In genomic region chr20:12699374-12700228, GRCh38 we compare ENCODE assay signal across 14 cellular contexts.
DNase-seq lines count a peak whose midpoint lies in the region; ATAC-seq and TF ChIP-seq lines count a peak whose summit lies in the region.
"Had no signal": no experiment of that assay in that cellular context is flagged by ENCODE, and none has a peak within 500 bp of the region (broad histone marks: within the 10 kb centered on the region; RNA-seq: fewer than 3 reads in every experiment).

No MANE protein-coding gene starts in this region.

- DNase-seq in DMS53 (lab: John Stamatoyannopoulos, UW) (peak; percentile 69), NCI-H146 treated with DMSO at 0.1 percent for 48 hours (lab: John Stamatoyannopoulos, UW; ENCODE audit: unreplicated experiment) (peak; percentile 94), NCI-H82 (lab: John Stamatoyannopoulos, UW) (peak; percentile 64), osteoblast (ENCODE audit: insufficient read length, low spot score, missing footprints) (peak; percentile 29), Right ventricle myocardium superior (no peak), ovary (no peak), RPMI8226 (no peak)
- DNase-seq: activated naive CD4-positive, alpha-beta T cell treated with anti-CD3 and anti-CD28 coated beads, Interleukin-2, amount 10 ng/mL, durations not matched to agents 7 days and 5 days; activated T-cell treated with anti-CD3 and anti-CD28 coated beads, Interleukin-2, amount 50 U/mL, for 48 hours; heart left ventricle; left ventricle myocardium inferior; stimulated activated CD4-positive, alpha-beta T cell treated with anti-CD3 and anti-CD28 coated beads, Interleukin-4, amount 100 ng/mL, for 1 hour; stimulated activated naive CD8-positive, alpha-beta T cell treated with anti-CD3 and anti-CD28 coated beads, Interleukin-15, Interleukin-2, amounts not matched to agents 100 U/mL and 50 U/mL, for 24 hours; tibial artery had no signal

- H3K36me3 ChIP-seq in osteoblast (ENCODE audit: insufficient read depth, low read length) (no peaks in the 10 kb centered on the region), ovary (no peaks in the 10 kb centered on the region)
- H3K36me3 ChIP-seq: heart left ventricle, left ventricle myocardium inferior, tibial artery had no signal

- no peak overlapping the region for H3K4me3 ChIP-seq in osteoblast (ENCODE audit: insufficient read depth, low read length)
- no peak overlapping the region for H3K4me3 ChIP-seq in ovary
- H3K4me3 ChIP-seq: heart left ventricle, left ventricle myocardium inferior, tibial artery had no signal

- no peak for ATAC-seq in Right ventricle myocardium superior (ENCODE audit: poor library complexity)
- ATAC-seq: heart left ventricle; stimulated activated naive CD8-positive, alpha-beta T cell treated with anti-CD3 and anti-CD28 coated beads, Interleukin-15, Interleukin-2, amounts not matched to agents 100 U/mL and 50 U/mL, for 24 hours had no signal

- no peak overlapping the region for H3K4me2 ChIP-seq in osteoblast (ENCODE audit: insufficient read depth, low read length)

- intact Hi-C loops in Right ventricle myocardium superior (cut with DNase I): no loop called here
- intact Hi-C loops in ovary (cut with DNase I): no loop called here

- H2AFZ ChIP-seq in osteoblast (ENCODE audit: low read length): no peak overlapping the region

- no peak for TF ChIP-seq EP300 in ovary (IDR thresholded peaks at IDR 0.05)

- H3K27me3 ChIP-seq in osteoblast (ENCODE audit: insufficient read depth, low read length): no peaks in the 10 kb centered on the region
- no peaks in the 10 kb centered on the region for H3K27me3 ChIP-seq in ovary
- H3K27me3 ChIP-seq: heart left ventricle, tibial artery had no signal

- H3K4me1 ChIP-seq in osteoblast (ENCODE audit: insufficient read depth, low read length) (no peaks in the 10 kb centered on the region), ovary (ENCODE audit: insufficient read depth) (no peaks in the 10 kb centered on the region)
- H3K4me1 ChIP-seq: heart left ventricle, left ventricle myocardium inferior, tibial artery had no signal

- 60 to 69% (median 62%) methylated on average over 5 of the region's 5 CpGs for WGBS in ovary, 3 donors

- no peaks in the 10 kb centered on the region for H4K20me1 ChIP-seq in osteoblast (ENCODE audit: insufficient read depth, low read length)

- H3K27ac ChIP-seq in osteoblast (ENCODE audit: low read depth, low read length) (no peak overlapping the region), ovary (no peak overlapping the region)
- H3K27ac ChIP-seq: heart left ventricle, left ventricle myocardium inferior, tibial artery had no signal

- TF ChIP-seq CTCF in osteoblast (IDR thresholded peaks at IDR 0.05; ENCODE audit: extremely low read depth, low read depth, low read length) (no peak), ovary (IDR thresholded peaks at IDR 0.05) (no peak)

- peaks cover 3% of the 10 kb centered on the region for H3K9me3 ChIP-seq in osteoblast (ENCODE audit: low read depth, low read length)
- no peaks in the 10 kb centered on the region for H3K9me3 ChIP-seq in ovary
- H3K9me3 ChIP-seq: heart left ventricle, left ventricle myocardium inferior, tibial artery had no signal

- TF ChIP-seq POLR2A in ovary (IDR thresholded peaks at IDR 0.05): no peak

- H3K79me2 ChIP-seq in osteoblast (ENCODE audit: insufficient read depth, low read length): no peaks in the 10 kb centered on the region

Comparison
In these comparisons a context has a peak if more than half of its experiments do, and no peak if none do; other contexts are left out.
1. DNase-seq: peak in DMS53 (single experiment), NCI-H146 treated with DMSO at 0.1 percent for 48 hours (single experiment), NCI-H82 (single experiment) and osteoblast (single experiment); none in Right ventricle myocardium superior (single experiment), ovary (0 of 5) and RPMI8226 (single experiment).